1 cellular context compared by ENCODE assay signal in the genomic region with DNA sequence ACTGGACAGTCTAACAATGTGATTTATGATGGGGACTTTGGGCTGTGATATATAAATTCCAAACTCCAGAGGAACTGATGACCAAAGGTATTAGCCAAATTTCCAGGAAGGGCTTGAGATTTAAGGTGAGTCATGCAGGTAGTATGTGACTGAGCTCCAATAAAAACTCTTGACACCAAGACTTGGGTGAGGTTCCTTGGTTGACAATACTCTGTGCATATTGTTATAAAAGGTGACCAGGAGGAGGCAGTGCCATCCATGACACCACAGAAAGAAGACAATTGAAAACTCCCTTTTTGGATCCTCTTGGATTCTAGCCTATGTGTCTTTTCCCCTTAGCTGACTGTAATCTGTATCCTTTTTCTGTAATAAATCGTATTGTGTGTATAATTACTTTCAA.
TF ChIP-seq lines count a peak whose summit lies in the region.

No MANE protein-coding gene starts in this region.

TF ChIP-seq in GM23338, 12 proteins besides CTCF, POLR2A, EP300 and RAD21 (continued from another document):
- TF ChIP-seq STAT1 (IDR thresholded peaks at IDR 0.05; ENCODE audit: unreplicated experiment): no peak
- TF ChIP-seq, protein P1, sequence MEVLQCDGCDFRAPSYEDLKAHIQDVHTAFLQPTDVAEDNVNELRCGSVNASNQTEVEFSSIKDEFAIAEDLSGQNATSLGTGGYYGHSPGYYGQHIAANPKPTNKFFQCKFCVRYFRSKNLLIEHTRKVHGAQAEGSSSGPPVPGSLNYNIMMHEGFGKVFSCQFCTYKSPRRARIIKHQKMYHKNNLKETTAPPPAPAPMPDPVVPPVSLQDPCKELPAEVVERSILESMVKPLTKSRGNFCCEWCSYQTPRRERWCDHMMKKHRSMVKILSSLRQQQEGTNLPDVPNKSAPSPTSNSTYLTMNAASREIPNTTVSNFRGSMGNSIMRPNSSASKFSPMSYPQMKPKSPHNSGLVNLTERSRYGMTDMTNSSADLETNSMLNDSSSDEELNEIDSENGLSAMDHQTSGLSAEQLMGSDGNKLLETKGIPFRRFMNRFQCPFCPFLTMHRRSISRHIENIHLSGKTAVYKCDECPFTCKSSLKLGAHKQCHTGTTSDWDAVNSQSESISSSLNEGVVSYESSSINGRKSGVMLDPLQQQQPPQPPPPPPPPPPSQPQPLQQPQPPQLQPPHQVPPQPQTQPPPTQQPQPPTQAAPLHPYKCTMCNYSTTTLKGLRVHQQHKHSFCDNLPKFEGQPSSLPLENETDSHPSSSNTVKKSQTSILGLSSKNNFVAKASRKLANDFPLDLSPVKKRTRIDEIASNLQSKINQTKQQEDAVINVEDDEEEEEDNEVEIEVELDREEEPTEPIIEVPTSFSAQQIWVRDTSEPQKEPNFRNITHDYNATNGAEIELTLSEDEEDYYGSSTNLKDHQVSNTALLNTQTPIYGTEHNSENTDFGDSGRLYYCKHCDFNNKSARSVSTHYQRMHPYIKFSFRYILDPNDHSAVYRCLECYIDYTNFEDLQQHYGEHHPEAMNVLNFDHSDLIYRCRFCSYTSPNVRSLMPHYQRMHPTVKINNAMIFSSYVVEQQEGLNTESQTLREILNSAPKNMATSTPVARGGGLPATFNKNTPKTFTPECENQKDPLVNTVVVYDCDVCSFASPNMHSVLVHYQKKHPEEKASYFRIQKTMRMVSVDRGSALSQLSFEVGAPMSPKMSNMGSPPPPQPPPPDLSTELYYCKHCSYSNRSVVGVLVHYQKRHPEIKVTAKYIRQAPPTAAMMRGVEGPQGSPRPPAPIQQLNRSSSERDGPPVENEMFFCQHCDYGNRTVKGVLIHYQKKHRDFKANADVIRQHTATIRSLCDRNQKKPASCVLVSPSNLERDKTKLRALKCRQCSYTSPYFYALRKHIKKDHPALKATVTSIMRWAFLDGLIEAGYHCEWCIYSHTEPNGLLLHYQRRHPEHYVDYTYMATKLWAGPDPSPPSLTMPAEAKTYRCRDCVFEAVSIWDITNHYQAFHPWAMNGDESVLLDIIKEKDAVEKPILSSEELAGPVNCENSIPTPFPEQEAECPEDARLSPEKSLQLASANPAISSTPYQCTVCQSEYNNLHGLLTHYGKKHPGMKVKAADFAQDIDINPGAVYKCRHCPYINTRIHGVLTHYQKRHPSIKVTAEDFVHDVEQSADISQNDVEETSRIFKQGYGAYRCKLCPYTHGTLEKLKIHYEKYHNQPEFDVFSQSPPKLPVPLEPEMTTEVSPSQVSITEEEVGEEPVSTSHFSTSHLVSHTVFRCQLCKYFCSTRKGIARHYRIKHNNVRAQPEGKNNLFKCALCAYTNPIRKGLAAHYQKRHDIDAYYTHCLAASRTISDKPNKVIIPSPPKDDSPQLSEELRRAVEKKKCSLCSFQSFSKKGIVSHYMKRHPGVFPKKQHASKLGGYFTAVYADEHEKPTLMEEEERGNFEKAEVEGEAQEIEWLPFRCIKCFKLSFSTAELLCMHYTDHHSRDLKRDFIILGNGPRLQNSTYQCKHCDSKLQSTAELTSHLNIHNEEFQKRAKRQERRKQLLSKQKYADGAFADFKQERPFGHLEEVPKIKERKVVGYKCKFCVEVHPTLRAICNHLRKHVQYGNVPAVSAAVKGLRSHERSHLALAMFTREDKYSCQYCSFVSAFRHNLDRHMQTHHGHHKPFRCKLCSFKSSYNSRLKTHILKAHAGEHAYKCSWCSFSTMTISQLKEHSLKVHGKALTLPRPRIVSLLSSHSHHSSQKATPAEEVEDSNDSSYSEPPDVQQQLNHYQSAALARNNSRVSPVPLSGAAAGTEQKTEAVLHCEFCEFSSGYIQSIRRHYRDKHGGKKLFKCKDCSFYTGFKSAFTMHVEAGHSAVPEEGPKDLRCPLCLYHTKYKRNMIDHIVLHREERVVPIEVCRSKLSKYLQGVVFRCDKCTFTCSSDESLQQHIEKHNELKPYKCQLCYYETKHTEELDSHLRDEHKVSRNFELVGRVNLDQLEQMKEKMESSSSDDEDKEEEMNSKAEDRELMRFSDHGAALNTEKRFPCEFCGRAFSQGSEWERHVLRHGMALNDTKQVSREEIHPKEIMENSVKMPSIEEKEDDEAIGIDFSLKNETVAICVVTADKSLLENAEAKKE (CRISPR knock-in tag; IDR thresholded peaks at IDR 0.05): no peak
- TF ChIP-seq POLR2AphosphoS5 (IDR thresholded peaks at IDR 0.05; ENCODE audit: low read depth): no peak
- TF ChIP-seq NANOG (IDR thresholded peaks at IDR 0.05; ENCODE audit: borderline replicate concordance): no peak
- no peak for TF ChIP-seq EZH2 (IDR thresholded peaks at IDR 0.05; ENCODE audit: low read depth, unreplicated experiment)
